ENCODE assay signal across 10 cellular contexts in genomic region chr22:17772249-17772962, GRCh38. TPM values are rescaled to one million over a fixed set of nuclear protein-coding genes. Genes with fewer than 3 reads are reported as not detected.
A peak's percentile ranks its signal among the peaks of the same experiment; 100 is the strongest.
DNase-seq lines count a peak whose midpoint lies in the region; ATAC-seq and TF ChIP-seq lines count a peak whose summit lies in the region.
"Had no signal": no experiment of that assay in that cellular context is flagged by ENCODE, and none has a peak within 500 bp of the region (broad histone marks: within the 10 kb centered on the region; RNA-seq: fewer than 3 reads in every experiment).

No MANE protein-coding gene starts in this region.

- H3K79me2 ChIP-seq in SK-N-SH (ENCODE audit: insufficient read depth) (peaks cover 32% of the 10 kb centered on the region), hepatocyte (peaks cover 39% of the 10 kb centered on the region)

- no peaks in the 10 kb centered on the region for H3K36me3 Mint-ChIP-seq in activated naive CD4-positive, alpha-beta T cell treated with anti-CD3 and anti-CD28 coated beads for 36 hours (ENCODE audit: low read depth)

- H3K4me2 ChIP-seq in SK-N-SH (peak overlapping the region; percentile 90), hepatocyte (peak overlapping the region; percentile 91)

- 73% methylated on average over 11 of the region's 21 CpGs for WGBS in SK-N-SH (ENCODE audit: low lambda C conversion rate)
- WGBS in hepatocyte (ENCODE audit: low lambda C conversion rate, missing lambda C conversion rate) = 82% methylated on average over 18 of the region's 21 CpGs

- TF ChIP-seq CTCF in SK-N-SH (IDR thresholded peaks at IDR 0.05) (no peak), hepatocyte (IDR thresholded peaks at IDR 0.05; ENCODE audit: poor library complexity) (no peak), thoracic aorta (IDR thresholded peaks at IDR 0.05) (no peak)

- H3K4me1 ChIP-seq in SK-N-SH (ENCODE audit: control insufficient read depth in 1 of 2, insufficient read depth in 2 of 2, low read depth in 1 of 2, low read length in 1 of 2) (peaks cover 12 to 35% of the 10 kb centered on the region in 2 experiments; a peak in 2 of 4 replicates), hepatocyte (ENCODE audit: insufficient read depth) (peaks cover 11% of the 10 kb centered on the region), thoracic aorta (ENCODE audit: control insufficient read depth in 1 of 2, low read depth in 2 of 2) (peaks cover 3 to 11% of the 10 kb centered on the region in 2 donors)

- H3K27me3 ChIP-seq in SK-N-SH (ENCODE audit: insufficient read depth) (no peaks in the 10 kb centered on the region), hepatocyte (no peaks in the 10 kb centered on the region), thoracic aorta (replicated peaks; ENCODE audit: insufficient read depth) (no peaks in the 10 kb centered on the region)
- H3K27me3 ChIP-seq: cardiac muscle cell had no signal

- H4K20me1 ChIP-seq in SK-N-SH (ENCODE audit: insufficient read depth) (peaks cover 28% of the 10 kb centered on the region), hepatocyte (ENCODE audit: insufficient read depth, poor library complexity, severe bottlenecking) (no peaks in the 10 kb centered on the region)

- H3K27ac Mint-ChIP-seq in activated naive CD4-positive, alpha-beta T cell treated with anti-CD3 and anti-CD28 coated beads for 36 hours = no peak overlapping the region

- POLR2A ChIA-PET in SK-N-SH (lab: Yijun Ruan, JAX) = interaction anchor here (1.0 to 1.6 kb wide), 3 partner anchors 15 to 305 kb away, joined by 3 to 5 read pairs (median 5); partner anchors contain the start of gene PEX26

- peak overlapping the region in 1 of 2 experiments; percentile 79; a peak in 2 of 4 replicates for H3K27ac ChIP-seq in SK-N-SH (ENCODE audit: low read depth in 2 of 2, low read length in 1 of 2)
- H3K27ac ChIP-seq in hepatocyte = no peak overlapping the region
- no peak overlapping the region for H3K27ac ChIP-seq in thoracic aorta
- H3K27ac ChIP-seq: cardiac muscle cell had no signal

- peak overlapping the region; percentile 82 for H3K4me3 Mint-ChIP-seq in activated naive CD4-positive, alpha-beta T cell treated with anti-CD3 and anti-CD28 coated beads for 36 hours

- H3K9me2 ChIP-seq in SK-N-SH = no peaks in the 10 kb centered on the region
- H3K9me2 ChIP-seq in hepatocyte (replicated peaks; ENCODE audit: insufficient read depth) = no peaks in the 10 kb centered on the region

- intact Hi-C loops in activated naive CD4-positive, alpha-beta T cell treated with anti-CD3 and anti-CD28 coated beads for 36 hours (cut with micrococcal nuclease) = loop anchor here (5.0 kb wide), 1 partner anchor 685 kb away; no protein-coding TSS in a partner anchor

- H3K9me3 Mint-ChIP-seq in activated naive CD4-positive, alpha-beta T cell treated with anti-CD3 and anti-CD28 coated beads for 36 hours = no peaks in the 10 kb centered on the region

- H3K36me3 ChIP-seq in SK-N-SH (replicated peaks in 1 of 2; ENCODE audit: control insufficient read depth in 1 of 2, insufficient read depth in 2 of 2, low read length in 1 of 2) = peaks cover 0 to 4% of the 10 kb centered on the region in 2 experiments
- H3K36me3 ChIP-seq in hepatocyte (replicated peaks; ENCODE audit: insufficient read depth, low read depth) = no peaks in the 10 kb centered on the region
- H3K36me3 ChIP-seq in thoracic aorta = no peaks in the 10 kb centered on the region
- H3K36me3 ChIP-seq: cardiac muscle cell had no signal

- H3K4me1 Mint-ChIP-seq in activated naive CD4-positive, alpha-beta T cell treated with anti-CD3 and anti-CD28 coated beads for 36 hours (ENCODE audit: low read depth) = peaks cover 77% of the 10 kb centered on the region

- H3K4me3 ChIP-seq in SK-N-SH (ENCODE audit: low read depth in 2 of 2, low read length in 1 of 2) = peak overlapping the region; percentile 73 to 81; a peak in 3 of 4 replicates
- no peak overlapping the region for H3K4me3 ChIP-seq in hepatocyte
- peak overlapping the region; percentile 81 for H3K4me3 ChIP-seq in thoracic aorta
- H3K4me3 ChIP-seq: cardiac muscle cell had no signal

- H3K9me3 ChIP-seq in SK-N-SH = no peaks in the 10 kb centered on the region
- H3K9me3 ChIP-seq in hepatocyte (ENCODE audit: low read depth) = no peaks in the 10 kb centered on the region
- no peaks in the 10 kb centered on the region for H3K9me3 ChIP-seq in thoracic aorta

- no peak for TF ChIP-seq EP300 in SK-N-SH (IDR thresholded peaks at IDR 0.05; ENCODE audit: borderline replicate concordance in 1 of 2, low read depth in 1 of 2, low read length in 1 of 2)

- H3K9ac ChIP-seq in SK-N-SH = no peak overlapping the region

- H2AFZ ChIP-seq in SK-N-SH (ENCODE audit: low read depth) = no peak overlapping the region
- no peak overlapping the region for H2AFZ ChIP-seq in hepatocyte

- peak; percentile 60 for TF ChIP-seq RAD21 in SK-N-SH (IDR thresholded peaks at IDR 0.05; ENCODE audit: low read length)

- ATAC-seq in thoracic aorta (ENCODE audit: insufficient number of reproducible peaks, low FRiP score, low read depth) (no peak), GM18907 (IDR thresholded peaks at IDR 0.05; ENCODE audit: unreplicated experiment) (no peak), GM19463 (IDR thresholded peaks at IDR 0.05; ENCODE audit: unreplicated experiment) (no peak)

- H3F3A ChIP-seq in SK-N-SH (replicated peaks; ENCODE audit: insufficient read depth) = no peaks in the 10 kb centered on the region

- DNase-seq in activated naive CD4-positive, alpha-beta T cell treated with anti-CD3 and anti-CD28 coated beads for 36 hours = no peak
- no peak for DNase-seq in activated naive CD4-positive, alpha-beta T cell treated with Interleukin-2 at 50 U/mL for 16 hours
- peak; percentile 87 for DNase-seq in SK-N-SH
- no peak for DNase-seq in hepatocyte (ENCODE audit: low spot score)
- DNase-seq in thoracic aorta (ENCODE audit: low spot score) = no peak
- no peak for DNase-seq in NCI-H187 treated with DMSO at 0.1 percent for 48 hours (lab: John Stamatoyannopoulos, UW)
- DNase-seq: NCI-H2107 had no signal

- H3K27me3 Mint-ChIP-seq in activated naive CD4-positive, alpha-beta T cell treated with anti-CD3 and anti-CD28 coated beads for 36 hours (ENCODE audit: low read depth) = no peaks in the 10 kb centered on the region

- CTCF ChIA-PET in activated naive CD4-positive, alpha-beta T cell treated with anti-CD3 and anti-CD28 coated beads for 36 hours (lab: Charles Lee) = interaction anchor here (1.6 to 3.0 kb wide), 5 partner anchors 9 to 303 kb away, joined by 3 to 15 read pairs (median 7); no protein-coding TSS in a partner anchor
- CTCF ChIA-PET in SK-N-SH (lab: Yijun Ruan, JAX) = interaction anchor here (0.7 to 7.2 kb wide), 15 partner anchors 9 to 600 kb away, joined by 3 to 62 read pairs (median 5); no protein-coding TSS in a partner anchor

TF ChIP-seq in SK-N-SH, 30 proteins besides CTCF, POLR2A, EP300 and RAD21:
- peak; percentile 74; the same call in 1 of the 2 replicates for TF ChIP-seq MXI1 (IDR thresholded peaks at IDR 0.05; ENCODE audit: low read depth, low read length)
- TF ChIP-seq JUND (IDR thresholded peaks at IDR 0.05) = peak; percentile 48
- no peak for TF ChIP-seq TEAD4 (IDR thresholded peaks at IDR 0.05; ENCODE audit: borderline replicate concordance, insufficient read depth)
- peak; percentile 49 for TF ChIP-seq NFIC (IDR thresholded peaks at IDR 0.05; ENCODE audit: borderline replicate concordance)
- TF ChIP-seq NRF1 (IDR thresholded peaks at IDR 0.05; ENCODE audit: low read depth, low read length) = no peak
- no peak for TF ChIP-seq YY1 (IDR thresholded peaks at IDR 0.05; ENCODE audit: low read depth)
- TF ChIP-seq TCF12 (IDR thresholded peaks at IDR 0.05) = peak; percentile 8; the same call in 1 of the 2 replicates
- peak; percentile 94 for TF ChIP-seq PBX3 (IDR thresholded peaks at IDR 0.05)
- peak; percentile 47; the same call in 1 of the 2 replicates for TF ChIP-seq FOSL2 (IDR thresholded peaks at IDR 0.05; ENCODE audit: borderline replicate concordance, low read depth)

RNA-seq across cellular contexts. Expression of gene BID, which starts 1.9 kb away (rescaled TPM):
- total RNA-seq in activated naive CD4-positive, alpha-beta T cell treated with anti-CD3 and anti-CD28 coated beads for 36 hours = 10 to 100 TPM; 53.0 to 63.7 TPM
- polyA plus RNA-seq in SK-N-SH (2012; rRNA removed) = 109 and 139 TPM in 2 replicates
- polyA plus RNA-seq in SK-N-SH (2012; cell fraction: cytosol; rRNA removed) = 74.7 and 105 TPM in 2 replicates
- 86.6 and 146 TPM in 2 replicates for polyA plus RNA-seq in SK-N-SH (2012; cell fraction: nucleus; rRNA removed)
- 34.5 and 41.6 TPM in 2 replicates for total RNA-seq in hepatocyte
- polyA plus RNA-seq in hepatocyte = 55.5 and 72.3 TPM in 2 replicates
- 10 to 100 TPM; 13.5 to 18.1 TPM for total RNA-seq in thoracic aorta
